In the genomic region with DNA sequence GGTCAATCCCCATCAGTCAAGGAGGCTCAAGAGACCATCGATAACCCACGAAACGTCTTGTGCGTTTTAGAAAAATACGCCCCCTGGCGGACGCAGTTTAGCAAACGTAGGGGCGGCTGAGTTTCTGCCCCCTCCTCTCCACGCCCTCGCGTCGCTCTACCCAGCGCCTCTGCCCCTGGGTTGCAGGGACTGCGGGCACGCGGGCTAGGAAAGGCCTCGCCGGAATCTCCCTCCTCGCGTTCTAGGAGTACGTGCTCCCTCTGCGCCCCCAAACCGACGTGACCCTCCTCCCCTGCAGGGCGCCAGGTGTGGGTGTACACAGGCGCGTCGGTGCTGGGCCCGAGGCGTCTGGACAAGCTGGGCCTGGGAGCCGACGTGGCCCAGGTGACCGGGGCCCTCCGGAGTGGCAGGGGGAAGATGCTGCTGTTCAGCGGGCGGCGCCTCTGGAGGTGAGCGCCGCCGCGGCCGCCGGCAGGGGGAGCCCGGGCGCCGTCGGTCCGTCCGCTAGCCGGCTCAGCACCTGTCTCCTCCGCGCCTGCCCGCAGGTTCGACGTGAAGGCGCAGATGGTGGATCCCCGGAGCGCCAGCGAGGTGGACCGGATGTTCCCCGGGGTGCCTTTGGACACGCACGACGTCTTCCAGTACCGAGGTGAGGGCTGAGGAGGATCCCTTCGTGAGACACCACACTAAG, we compare ENCODE assay signal across 1 cellular context.
TF ChIP-seq lines count a peak whose summit lies in the region.

No MANE protein-coding gene starts in this region.

TF ChIP-seq in GM12878, 131 proteins besides CTCF, POLR2A, EP300 and RAD21 (continues in another document):
- TF ChIP-seq ZZZ3 (IDR thresholded peaks at IDR 0.05; ENCODE audit: control insufficient read depth, insufficient read length, low read depth) (no peak), SRF (IDR thresholded peaks at IDR 0.05; ENCODE audit: low read depth in 2 of 2, low read length in 2 of 2) (no peak), TBL1XR1 (IDR thresholded peaks at IDR 0.05; ENCODE audit: low read depth, low read length) (no peak), BHLHE40 (IDR thresholded peaks at IDR 0.05; ENCODE audit: borderline replicate concordance in 1 of 2, low read depth in 2 of 2, low read length in 1 of 2) (peak in 1 of 2 experiments; percentile 58; a peak in 2 of 4 replicates), KAT2A (conservative IDR thresholded peaks at IDR 0.05; ENCODE audit: control insufficient read depth, low read depth, low read length) (no peak), TAF1 (IDR thresholded peaks at IDR 0.05; ENCODE audit: borderline replicate concordance, low read depth, low read length) (no peak), HDGF (IDR thresholded peaks at IDR 0.05) (no peak), ETV6 (conservative IDR thresholded peaks at IDR 0.05 in 1 of 2, IDR thresholded peaks at IDR 0.05 in 1 of 2; ENCODE audit: borderline replicate concordance in 1 of 2, low read depth in 1 of 2) (no peak), CHD1 (IDR thresholded peaks at IDR 0.05; ENCODE audit: low read depth, low read length) (no peak), EZH2 (IDR thresholded peaks at IDR 0.05; ENCODE audit: borderline replicate concordance, control insufficient read depth, low read depth, low read length) (no peak), SUZ12 (IDR thresholded peaks at IDR 0.05; ENCODE audit: unreplicated experiment) (no peak), NFYA (IDR thresholded peaks at IDR 0.05; ENCODE audit: borderline replicate concordance, low read depth, low read length) (no peak), CREM (IDR thresholded peaks at IDR 0.05; ENCODE audit: low read depth) (no peak), ESRRA (IDR thresholded peaks at IDR 0.05; ENCODE audit: low read length) (no peak), LARP7 (IDR thresholded peaks at IDR 0.05) (peak; percentile 80), NRF1 (conservative IDR thresholded peaks at IDR 0.05; ENCODE audit: low read depth, low read length) (no peak), MYB (IDR thresholded peaks at IDR 0.05; ENCODE audit: borderline replicate concordance, low read depth, low read length) (no peak), CBX3 (IDR thresholded peaks at IDR 0.05; ENCODE audit: borderline replicate concordance, low read depth) (no peak), PAX8 (IDR thresholded peaks at IDR 0.05) (no peak), HDAC2 (IDR thresholded peaks at IDR 0.05) (no peak), FOXM1 (IDR thresholded peaks at IDR 0.05; ENCODE audit: low read depth, low read length) (peak; percentile 10; the same call in 1 of the 2 replicates), ZNF622 (IDR thresholded peaks at IDR 0.05) (no peak), TCF7 (IDR thresholded peaks at IDR 0.05; ENCODE audit: borderline replicate concordance) (no peak), ZNF217 (IDR thresholded peaks at IDR 0.05) (0 out of 2 replicates have a peak, but pooled peaks have one; percentile 35), IKZF2 (IDR thresholded peaks at IDR 0.05) (no peak), MTA2 (IDR thresholded peaks at IDR 0.05; ENCODE audit: low read depth) (no peak), HCFC1 (IDR thresholded peaks at IDR 0.05; ENCODE audit: low read length) (no peak), ZNF24 (IDR thresholded peaks at IDR 0.05) (no peak), TCF12 (IDR thresholded peaks at IDR 0.05; ENCODE audit: low read depth, low read length) (peak; percentile 83), CBFB (IDR thresholded peaks at IDR 0.05; ENCODE audit: low read depth) (no peak), SIN3A (IDR thresholded peaks at IDR 0.05; ENCODE audit: low read depth, low read length) (no peak), EGR1 (IDR thresholded peaks at IDR 0.05; ENCODE audit: borderline replicate concordance in 1 of 2, low read depth in 2 of 2, low read length in 2 of 2) (no peak), DPF2 (IDR thresholded peaks at IDR 0.05) (peak; percentile 74), YY1 (IDR thresholded peaks at IDR 0.05; ENCODE audit: low read depth, low read length) (no peak; the same call in 1 of the 2 replicates), RB1 (IDR thresholded peaks at IDR 0.05; ENCODE audit: borderline replicate concordance) (peak; percentile 32; the same call in 1 of the 2 replicates), ZNF384 (IDR thresholded peaks at IDR 0.05; ENCODE audit: borderline replicate concordance, low read depth, low read length) (no peak), BCL11A (IDR thresholded peaks at IDR 0.05; ENCODE audit: low read depth, low read length) (no peak), JUND (IDR thresholded peaks at IDR 0.05; ENCODE audit: low read depth, low read length) (no peak)
- TF ChIP-seq, protein P1, sequence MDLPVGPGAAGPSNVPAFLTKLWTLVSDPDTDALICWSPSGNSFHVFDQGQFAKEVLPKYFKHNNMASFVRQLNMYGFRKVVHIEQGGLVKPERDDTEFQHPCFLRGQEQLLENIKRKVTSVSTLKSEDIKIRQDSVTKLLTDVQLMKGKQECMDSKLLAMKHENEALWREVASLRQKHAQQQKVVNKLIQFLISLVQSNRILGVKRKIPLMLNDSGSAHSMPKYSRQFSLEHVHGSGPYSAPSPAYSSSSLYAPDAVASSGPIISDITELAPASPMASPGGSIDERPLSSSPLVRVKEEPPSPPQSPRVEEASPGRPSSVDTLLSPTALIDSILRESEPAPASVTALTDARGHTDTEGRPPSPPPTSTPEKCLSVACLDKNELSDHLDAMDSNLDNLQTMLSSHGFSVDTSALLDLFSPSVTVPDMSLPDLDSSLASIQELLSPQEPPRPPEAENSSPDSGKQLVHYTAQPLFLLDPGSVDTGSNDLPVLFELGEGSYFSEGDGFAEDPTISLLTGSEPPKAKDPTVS (IDR thresholded peaks at IDR 0.05; ENCODE audit: low read depth, low read length): no peak
- TF ChIP-seq, protein P2, sequence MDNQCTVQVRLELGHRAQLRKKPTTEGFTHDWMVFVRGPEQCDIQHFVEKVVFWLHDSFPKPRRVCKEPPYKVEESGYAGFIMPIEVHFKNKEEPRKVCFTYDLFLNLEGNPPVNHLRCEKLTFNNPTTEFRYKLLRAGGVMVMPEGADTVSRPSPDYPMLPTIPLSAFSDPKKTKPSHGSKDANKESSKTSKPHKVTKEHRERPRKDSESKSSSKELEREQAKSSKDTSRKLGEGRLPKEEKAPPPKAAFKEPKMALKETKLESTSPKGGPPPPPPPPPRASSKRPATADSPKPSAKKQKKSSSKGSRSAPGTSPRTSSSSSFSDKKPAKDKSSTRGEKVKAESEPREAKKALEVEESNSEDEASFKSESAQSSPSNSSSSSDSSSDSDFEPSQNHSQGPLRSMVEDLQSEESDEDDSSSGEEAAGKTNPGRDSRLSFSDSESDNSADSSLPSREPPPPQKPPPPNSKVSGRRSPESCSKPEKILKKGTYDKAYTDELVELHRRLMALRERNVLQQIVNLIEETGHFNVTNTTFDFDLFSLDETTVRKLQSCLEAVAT (IDR thresholded peaks at IDR 0.05): no peak
- TF ChIP-seq, protein P3, sequence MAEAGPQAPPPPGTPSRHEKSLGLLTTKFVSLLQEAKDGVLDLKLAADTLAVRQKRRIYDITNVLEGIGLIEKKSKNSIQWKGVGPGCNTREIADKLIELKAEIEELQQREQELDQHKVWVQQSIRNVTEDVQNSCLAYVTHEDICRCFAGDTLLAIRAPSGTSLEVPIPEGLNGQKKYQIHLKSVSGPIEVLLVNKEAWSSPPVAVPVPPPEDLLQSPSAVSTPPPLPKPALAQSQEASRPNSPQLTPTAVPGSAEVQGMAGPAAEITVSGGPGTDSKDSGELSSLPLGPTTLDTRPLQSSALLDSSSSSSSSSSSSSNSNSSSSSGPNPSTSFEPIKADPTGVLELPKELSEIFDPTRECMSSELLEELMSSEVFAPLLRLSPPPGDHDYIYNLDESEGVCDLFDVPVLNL (IDR thresholded peaks at IDR 0.05; ENCODE audit: low read depth, low read length): no peak
- TF ChIP-seq, protein P4, sequence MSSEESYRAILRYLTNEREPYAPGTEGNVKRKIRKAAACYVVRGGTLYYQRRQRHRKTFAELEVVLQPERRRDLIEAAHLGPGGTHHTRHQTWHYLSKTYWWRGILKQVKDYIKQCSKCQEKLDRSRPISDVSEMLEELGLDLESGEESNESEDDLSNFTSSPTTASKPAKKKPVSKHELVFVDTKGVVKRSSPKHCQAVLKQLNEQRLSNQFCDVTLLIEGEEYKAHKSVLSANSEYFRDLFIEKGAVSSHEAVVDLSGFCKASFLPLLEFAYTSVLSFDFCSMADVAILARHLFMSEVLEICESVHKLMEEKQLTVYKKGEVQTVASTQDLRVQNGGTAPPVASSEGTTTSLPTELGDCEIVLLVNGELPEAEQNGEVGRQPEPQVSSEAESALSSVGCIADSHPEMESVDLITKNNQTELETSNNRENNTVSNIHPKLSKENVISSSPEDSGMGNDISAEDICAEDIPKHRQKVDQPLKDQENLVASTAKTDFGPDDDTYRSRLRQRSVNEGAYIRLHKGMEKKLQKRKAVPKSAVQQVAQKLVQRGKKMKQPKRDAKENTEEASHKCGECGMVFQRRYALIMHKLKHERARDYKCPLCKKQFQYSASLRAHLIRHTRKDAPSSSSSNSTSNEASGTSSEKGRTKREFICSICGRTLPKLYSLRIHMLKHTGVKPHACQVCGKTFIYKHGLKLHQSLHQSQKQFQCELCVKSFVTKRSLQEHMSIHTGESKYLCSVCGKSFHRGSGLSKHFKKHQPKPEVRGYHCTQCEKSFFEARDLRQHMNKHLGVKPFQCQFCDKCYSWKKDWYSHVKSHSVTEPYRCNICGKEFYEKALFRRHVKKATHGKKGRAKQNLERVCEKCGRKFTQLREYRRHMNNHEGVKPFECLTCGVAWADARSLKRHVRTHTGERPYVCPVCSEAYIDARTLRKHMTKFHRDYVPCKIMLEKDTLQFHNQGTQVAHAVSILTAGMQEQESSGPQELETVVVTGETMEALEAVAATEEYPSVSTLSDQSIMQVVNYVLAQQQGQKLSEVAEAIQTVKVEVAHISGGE (CRISPR knock-in tag; IDR thresholded peaks at IDR 0.05): no peak
- TF ChIP-seq, protein P5, sequence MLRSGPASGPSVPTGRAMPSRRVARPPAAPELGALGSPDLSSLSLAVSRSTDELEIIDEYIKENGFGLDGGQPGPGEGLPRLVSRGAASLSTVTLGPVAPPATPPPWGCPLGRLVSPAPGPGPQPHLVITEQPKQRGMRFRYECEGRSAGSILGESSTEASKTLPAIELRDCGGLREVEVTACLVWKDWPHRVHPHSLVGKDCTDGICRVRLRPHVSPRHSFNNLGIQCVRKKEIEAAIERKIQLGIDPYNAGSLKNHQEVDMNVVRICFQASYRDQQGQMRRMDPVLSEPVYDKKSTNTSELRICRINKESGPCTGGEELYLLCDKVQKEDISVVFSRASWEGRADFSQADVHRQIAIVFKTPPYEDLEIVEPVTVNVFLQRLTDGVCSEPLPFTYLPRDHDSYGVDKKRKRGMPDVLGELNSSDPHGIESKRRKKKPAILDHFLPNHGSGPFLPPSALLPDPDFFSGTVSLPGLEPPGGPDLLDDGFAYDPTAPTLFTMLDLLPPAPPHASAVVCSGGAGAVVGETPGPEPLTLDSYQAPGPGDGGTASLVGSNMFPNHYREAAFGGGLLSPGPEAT (IDR thresholded peaks at IDR 0.05; ENCODE audit: low read depth): no peak
- TF ChIP-seq, protein P6, sequence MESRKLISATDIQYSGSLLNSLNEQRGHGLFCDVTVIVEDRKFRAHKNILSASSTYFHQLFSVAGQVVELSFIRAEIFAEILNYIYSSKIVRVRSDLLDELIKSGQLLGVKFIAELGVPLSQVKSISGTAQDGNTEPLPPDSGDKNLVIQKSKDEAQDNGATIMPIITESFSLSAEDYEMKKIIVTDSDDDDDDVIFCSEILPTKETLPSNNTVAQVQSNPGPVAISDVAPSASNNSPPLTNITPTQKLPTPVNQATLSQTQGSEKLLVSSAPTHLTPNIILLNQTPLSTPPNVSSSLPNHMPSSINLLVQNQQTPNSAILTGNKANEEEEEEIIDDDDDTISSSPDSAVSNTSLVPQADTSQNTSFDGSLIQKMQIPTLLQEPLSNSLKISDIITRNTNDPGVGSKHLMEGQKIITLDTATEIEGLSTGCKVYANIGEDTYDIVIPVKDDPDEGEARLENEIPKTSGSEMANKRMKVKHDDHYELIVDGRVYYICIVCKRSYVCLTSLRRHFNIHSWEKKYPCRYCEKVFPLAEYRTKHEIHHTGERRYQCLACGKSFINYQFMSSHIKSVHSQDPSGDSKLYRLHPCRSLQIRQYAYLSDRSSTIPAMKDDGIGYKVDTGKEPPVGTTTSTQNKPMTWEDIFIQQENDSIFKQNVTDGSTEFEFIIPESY (IDR thresholded peaks at IDR 0.05): 0 out of 2 replicates have a peak, but pooled peaks have one; percentile 34
- TF ChIP-seq, protein P7, sequence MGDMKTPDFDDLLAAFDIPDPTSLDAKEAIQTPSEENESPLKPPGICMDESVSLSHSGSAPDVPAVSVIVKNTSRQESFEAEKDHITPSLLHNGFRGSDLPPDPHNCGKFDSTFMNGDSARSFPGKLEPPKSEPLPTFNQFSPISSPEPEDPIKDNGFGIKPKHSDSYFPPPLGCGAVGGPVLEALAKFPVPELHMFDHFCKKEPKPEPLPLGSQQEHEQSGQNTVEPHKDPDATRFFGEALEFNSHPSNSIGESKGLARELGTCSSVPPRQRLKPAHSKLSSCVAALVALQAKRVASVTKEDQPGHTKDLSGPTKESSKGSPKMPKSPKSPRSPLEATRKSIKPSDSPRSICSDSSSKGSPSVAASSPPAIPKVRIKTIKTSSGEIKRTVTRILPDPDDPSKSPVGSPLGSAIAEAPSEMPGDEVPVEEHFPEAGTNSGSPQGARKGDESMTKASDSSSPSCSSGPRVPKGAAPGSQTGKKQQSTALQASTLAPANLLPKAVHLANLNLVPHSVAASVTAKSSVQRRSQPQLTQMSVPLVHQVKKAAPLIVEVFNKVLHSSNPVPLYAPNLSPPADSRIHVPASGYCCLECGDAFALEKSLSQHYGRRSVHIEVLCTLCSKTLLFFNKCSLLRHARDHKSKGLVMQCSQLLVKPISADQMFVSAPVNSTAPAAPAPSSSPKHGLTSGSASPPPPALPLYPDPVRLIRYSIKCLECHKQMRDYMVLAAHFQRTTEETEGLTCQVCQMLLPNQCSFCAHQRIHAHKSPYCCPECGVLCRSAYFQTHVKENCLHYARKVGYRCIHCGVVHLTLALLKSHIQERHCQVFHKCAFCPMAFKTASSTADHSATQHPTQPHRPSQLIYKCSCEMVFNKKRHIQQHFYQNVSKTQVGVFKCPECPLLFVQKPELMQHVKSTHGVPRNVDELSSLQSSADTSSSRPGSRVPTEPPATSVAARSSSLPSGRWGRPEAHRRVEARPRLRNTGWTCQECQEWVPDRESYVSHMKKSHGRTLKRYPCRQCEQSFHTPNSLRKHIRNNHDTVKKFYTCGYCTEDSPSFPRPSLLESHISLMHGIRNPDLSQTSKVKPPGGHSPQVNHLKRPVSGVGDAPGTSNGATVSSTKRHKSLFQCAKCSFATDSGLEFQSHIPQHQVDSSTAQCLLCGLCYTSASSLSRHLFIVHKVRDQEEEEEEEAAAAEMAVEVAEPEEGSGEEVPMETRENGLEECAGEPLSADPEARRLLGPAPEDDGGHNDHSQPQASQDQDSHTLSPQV (IDR thresholded peaks at IDR 0.05): no peak
- TF ChIP-seq, protein P8, sequence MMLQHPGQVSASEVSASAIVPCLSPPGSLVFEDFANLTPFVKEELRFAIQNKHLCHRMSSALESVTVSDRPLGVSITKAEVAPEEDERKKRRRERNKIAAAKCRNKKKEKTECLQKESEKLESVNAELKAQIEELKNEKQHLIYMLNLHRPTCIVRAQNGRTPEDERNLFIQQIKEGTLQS (IDR thresholded peaks at IDR 0.05; ENCODE audit: borderline replicate concordance, extremely low read depth, low read depth, low read length): no peak
